ENCODE assay signal across 9 cellular contexts in genomic region chr9:110255417-110256141, GRCh38. TPM values are rescaled to one million over a fixed set of nuclear protein-coding genes. Genes with fewer than 3 reads are reported as not detected.
DNase-seq lines count a peak whose midpoint lies in the region; ATAC-seq, FAIRE-seq and TF ChIP-seq lines count a peak whose summit lies in the region.
"Had no signal": no experiment of that assay in that cellular context is flagged by ENCODE, and none has a peak within 500 bp of the region (broad histone marks: within the 10 kb centered on the region; RNA-seq: fewer than 3 reads in every experiment).

No MANE protein-coding gene starts in this region.

- no peaks in the 10 kb centered on the region for H3K9me2 ChIP-seq in hepatocyte (replicated peaks; ENCODE audit: insufficient read depth)

- no peaks in the 10 kb centered on the region for H3K9me3 Mint-ChIP-seq in CD4-positive, alpha-beta memory T cell
- no peaks in the 10 kb centered on the region for H3K9me3 Mint-ChIP-seq in astrocyte (ENCODE audit: unreplicated experiment)

- FAIRE-seq in astrocyte (lab: Jason Lieb, UNC) = no peak

- peak overlapping the region; percentile 48 to 98 (median 91) for H3K27ac Mint-ChIP-seq in CD4-positive, alpha-beta memory T cell
- peak overlapping the region; percentile 91 for H3K27ac Mint-ChIP-seq in astrocyte (ENCODE audit: unreplicated experiment)

- no peaks in the 10 kb centered on the region for H3K27me3 ChIP-seq in CD4-positive, alpha-beta memory T cell (ENCODE audit: insufficient read depth, low read length)
- H3K27me3 ChIP-seq in astrocyte (ENCODE audit: insufficient read depth, low read length) = no peaks in the 10 kb centered on the region
- no peaks in the 10 kb centered on the region for H3K27me3 ChIP-seq in hepatocyte

- WGBS in hepatocyte (ENCODE audit: low lambda C conversion rate, missing lambda C conversion rate) = 1% methylated on average over 51 of the region's 54 CpGs

- H3K36me3 Mint-ChIP-seq in CD4-positive, alpha-beta memory T cell = peaks cover under 1 to 15% of the 10 kb centered on the region in 2 donors
- peaks cover 5% of the 10 kb centered on the region for H3K36me3 Mint-ChIP-seq in astrocyte (ENCODE audit: low read depth, unreplicated experiment)

- H3K4me1 Mint-ChIP-seq in CD4-positive, alpha-beta memory T cell = peaks cover 28 to 47% (median 40%) of the 10 kb centered on the region in 4 donors
- H3K4me1 Mint-ChIP-seq in astrocyte (ENCODE audit: low read depth, unreplicated experiment) = peaks cover 17% of the 10 kb centered on the region

- intact Hi-C loops in CD4-positive, alpha-beta memory T cell (cut with micrococcal nuclease) = loop anchor here (5.0 to 10.0 kb wide), 2 partner anchors 101 to 1227 kb away; partner anchors contain the start of gene ECPAS

- peak overlapping the region; percentile 88 for H3K9ac ChIP-seq in astrocyte (ENCODE audit: low read length)

- peak overlapping the region; percentile 96 for H3K4me2 ChIP-seq in astrocyte (ENCODE audit: low read length)
- H3K4me2 ChIP-seq in hepatocyte = peak overlapping the region; percentile 88

- ATAC-seq in GM19467 (IDR thresholded peaks at IDR 0.05; ENCODE audit: unreplicated experiment) = peak; percentile 18

- no peaks in the 10 kb centered on the region for H3K9me3 ChIP-seq in CD4-positive, alpha-beta memory T cell (ENCODE audit: control insufficient read depth in 1 of 2, low read length in 2 of 2)
- H3K9me3 ChIP-seq in astrocyte (ENCODE audit: insufficient read depth, low read depth, low read length) (no peaks in the 10 kb centered on the region), hepatocyte (ENCODE audit: low read depth) (no peaks in the 10 kb centered on the region)

- H3K27ac ChIP-seq in CD4-positive, alpha-beta memory T cell (ENCODE audit: low read depth, low read length) = peak overlapping the region; percentile 69
- H3K27ac ChIP-seq in astrocyte (ENCODE audit: low read depth, low read length) (peak overlapping the region; percentile 86), hepatocyte (peak overlapping the region; percentile 97)

- H3K4me1 ChIP-seq in CD4-positive, alpha-beta memory T cell (ENCODE audit: insufficient read depth, low read length) = peaks cover 40% of the 10 kb centered on the region
- H3K4me1 ChIP-seq in astrocyte (ENCODE audit: insufficient read depth, low read length) (peaks cover 28% of the 10 kb centered on the region), hepatocyte (ENCODE audit: insufficient read depth) (peaks cover 13% of the 10 kb centered on the region)

- peak; percentile 18 to 44 (median 29) for DNase-seq in CD4-positive, alpha-beta memory T cell
- DNase-seq in HK-2 (ENCODE audit: unreplicated experiment) (peak; percentile 69), T-helper 1 cell (peak; percentile 19 to 56 (median 21)), astrocyte (ENCODE audit: low read depth) (peak; percentile 27), hepatocyte (ENCODE audit: low spot score) (peak; percentile 79), retinal pigment epithelial cell (ENCODE audit: low read depth) (no peak), NCI-H1092 (lab: John Stamatoyannopoulos, UW) (no peak)

- H3K27me3 Mint-ChIP-seq in CD4-positive, alpha-beta memory T cell = no peaks in the 10 kb centered on the region
- no peaks in the 10 kb centered on the region for H3K27me3 Mint-ChIP-seq in astrocyte (ENCODE audit: low read depth, unreplicated experiment)

- POLR2A ChIA-PET in CD4-positive, alpha-beta memory T cell (lab: Charles Lee; ENCODE audit: partially characterized antibody) = interaction anchor here (1.2 kb wide), 1 partner anchor 107 kb away, joined by 4 read pairs; no protein-coding TSS in a partner anchor

- CTCF ChIA-PET in CD4-positive, alpha-beta memory T cell (lab: Charles Lee; ENCODE audit: partially characterized antibody) = no interaction called here

- peak overlapping the region; percentile 47 to 90 for H3K4me3 ChIP-seq in CD4-positive, alpha-beta memory T cell (ENCODE audit: low read length in 2 of 2)
- H3K4me3 ChIP-seq in astrocyte (ENCODE audit: insufficient read depth, low read depth, low read length) = peak overlapping the region; percentile 75
- H3K4me3 ChIP-seq in hepatocyte = peak overlapping the region; percentile 92
- H3K4me3 ChIP-seq in retinal pigment epithelial cell (ENCODE audit: low read length) = peak overlapping the region; percentile 83

- TF ChIP-seq CTCF in astrocyte (IDR thresholded peaks at IDR 0.05; ENCODE audit: insufficient read depth, low read depth, low read length) (no peak), hepatocyte (IDR thresholded peaks at IDR 0.05; ENCODE audit: poor library complexity) (no peak), retinal pigment epithelial cell (conservative IDR thresholded peaks at IDR 0.05; ENCODE audit: low read depth, low read length) (no peak)

- H3K79me2 ChIP-seq in astrocyte (ENCODE audit: insufficient read depth, low read length) (peaks cover 57% of the 10 kb centered on the region), hepatocyte (peaks cover 58% of the 10 kb centered on the region)

- H3K4me3 Mint-ChIP-seq in CD4-positive, alpha-beta memory T cell = peak overlapping the region; percentile 94 to 99 (median 96)
- peak overlapping the region; percentile 93 for H3K4me3 Mint-ChIP-seq in astrocyte (ENCODE audit: unreplicated experiment)

- peak overlapping the region; percentile 82 for H2AFZ ChIP-seq in astrocyte (ENCODE audit: low read depth, low read length)
- H2AFZ ChIP-seq in hepatocyte = peak overlapping the region; percentile 64

- H3K36me3 ChIP-seq in CD4-positive, alpha-beta memory T cell (ENCODE audit: insufficient read depth, low read length) = peaks cover under 1% of the 10 kb centered on the region
- peaks cover 1% of the 10 kb centered on the region for H3K36me3 ChIP-seq in astrocyte (ENCODE audit: insufficient read depth, low read length)
- H3K36me3 ChIP-seq in hepatocyte (replicated peaks; ENCODE audit: insufficient read depth, low read depth) = no peaks in the 10 kb centered on the region

- H4K20me1 ChIP-seq in astrocyte (ENCODE audit: insufficient read depth, low read length) (peaks cover 47% of the 10 kb centered on the region), hepatocyte (ENCODE audit: insufficient read depth, poor library complexity, severe bottlenecking) (peaks cover 25% of the 10 kb centered on the region)

RNA-seq across cellular contexts. Expression of gene TXN, which starts 0.7 kb away (rescaled TPM):
- total RNA-seq in CD4-positive, alpha-beta memory T cell = 10 to 100 TPM; 45.6 to 47.9 TPM
- 100 to 1,000 TPM; 196 to 267 TPM for polyA plus RNA-seq in CD4-positive, alpha-beta memory T cell
- total RNA-seq in astrocyte (259 and 302 TPM in 2 replicates), hepatocyte (195 and 213 TPM in 2 replicates)
- 416 and 426 TPM in 2 replicates for polyA plus RNA-seq in hepatocyte

RNA-seq across cellular contexts. Expression of gene C9orf152, which starts 47.6 kb away (rescaled TPM):
- total RNA-seq in CD4-positive, alpha-beta memory T cell = not detected
- polyA plus RNA-seq in CD4-positive, alpha-beta memory T cell = not detected
- total RNA-seq in astrocyte (0.07 TPM in 1 of 2 replicates, not detected in the other), hepatocyte (0.28 and 1.2 TPM in 2 replicates)
- 0.29 and 0.68 TPM in 2 replicates for polyA plus RNA-seq in hepatocyte
- total RNA-seq: activated CD8-positive, alpha-beta memory T cell treated with anti-CD3 and anti-CD28 coated beads for 36 hours had no signal

Comparison
In these comparisons a context has a peak if more than half of its experiments do, and no peak if none do; other contexts are left out.
1. DNase-seq: peak in CD4-positive, alpha-beta memory T cell (5 of 5), HK-2 (single experiment), T-helper 1 cell (5 of 5), astrocyte (single experiment) and hepatocyte (single experiment); none in retinal pigment epithelial cell (single experiment) and NCI-H1092 (single experiment).
2. Peak in every context shown above with its lines, with median percentiles within 50 percentile points of each other: H3K27ac ChIP-seq and H3K4me3 ChIP-seq.